In the genomic region with DNA sequence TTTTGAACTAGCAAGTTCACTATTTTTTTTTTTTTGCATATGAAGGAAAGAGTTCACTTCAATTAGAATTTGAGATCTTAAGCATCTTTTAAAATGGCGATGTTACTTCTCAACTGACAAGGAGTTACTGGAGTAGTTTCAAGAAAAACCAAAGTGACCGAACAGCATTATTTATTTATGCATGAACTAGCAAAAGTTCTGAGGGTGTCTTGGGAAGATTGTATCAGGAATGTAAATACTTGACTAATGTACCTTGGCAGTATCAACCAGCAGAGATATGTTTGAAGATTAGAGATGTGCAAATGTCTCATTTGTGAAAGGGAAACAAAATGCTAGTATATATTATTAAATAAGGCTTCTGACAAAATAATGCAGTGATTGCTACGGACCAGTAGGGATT, we compare ENCODE assay signal across 20 cellular contexts.
"Had no signal": no experiment of that assay in that cellular context is flagged by ENCODE, and none has a peak within 500 bp of the region (broad histone marks: within the 10 kb centered on the region; RNA-seq: fewer than 3 reads in every experiment).

No MANE protein-coding gene starts in this region.

- H3K9me3 ChIP-seq: left lung, lower lobe of right lung, pancreas, suprapubic skin, thoracic aorta, tibial artery, uterus had no signal

- H3K27me3 ChIP-seq: left lung, pancreas, suprapubic skin, tibial artery, uterus had no signal

- H3K36me3 ChIP-seq: left lung, lower lobe of right lung, pancreas, suprapubic skin, thoracic aorta, tibial artery, uterus had no signal

- H3K27ac ChIP-seq: left lung, lower lobe of right lung, pancreas, skin epidermis, suprapubic skin, thoracic aorta, tibial artery, uterus had no signal

- H3K4me1 ChIP-seq: left lung, lower lobe of right lung, pancreas, suprapubic skin, tibial artery, uterus had no signal

- DNase-seq: hypothalamus; immature natural killer cell; kidney; left colon; left lung; lower lobe of right lung; mammary epithelial cell; mesenchymal stem cell; naive thymus-derived CD8-positive, alpha-beta T cell; nucleus accumbens; pancreas; retina; right cardiac atrium; stimulated activated CD4-positive, alpha-beta T cell treated with anti-CD3 and anti-CD28 coated beads, Interleukin-4, amount 100 ng/mL, for 24 hours; stimulated activated naive CD4-positive, alpha-beta T cell; tibial artery; uterus had no signal

- H3K4me3 ChIP-seq: left lung, lower lobe of right lung, pancreas, skin epidermis, suprapubic skin, thoracic aorta, tibial artery, uterus had no signal
